14 cellular contexts compared by ENCODE assay signal in the genomic region with DNA sequence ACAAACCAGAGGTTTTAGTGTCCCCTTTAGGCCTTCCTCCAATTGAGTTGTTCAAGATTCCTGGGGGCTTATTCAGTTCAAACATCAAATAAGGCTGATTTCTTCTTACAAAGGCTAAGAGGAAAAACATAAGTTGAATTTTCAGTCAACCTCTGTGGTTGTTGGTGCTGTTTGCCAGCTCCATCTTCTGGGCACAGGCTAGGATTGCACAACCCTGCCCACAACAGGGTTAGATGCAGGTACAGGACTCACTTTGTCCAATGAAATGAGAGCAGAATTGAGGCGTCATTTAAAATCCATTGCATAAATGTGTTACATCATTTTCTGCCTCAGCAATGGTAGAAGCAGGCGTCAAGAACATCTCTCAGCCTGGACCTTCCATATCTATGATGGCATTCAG.
DNase-seq lines count a peak whose midpoint lies in the region; ATAC-seq, FAIRE-seq and TF ChIP-seq lines count a peak whose summit lies in the region.
"Had no signal": no experiment of that assay in that cellular context is flagged by ENCODE, and none has a peak within 500 bp of the region (broad histone marks: within the 10 kb centered on the region; RNA-seq: fewer than 3 reads in every experiment).

No MANE protein-coding gene starts in this region.

- no peak overlapping the region for H3K18ac ChIP-seq in mesendoderm (ENCODE audit: low read length)

- no peak overlapping the region for H3K9ac ChIP-seq in K562 (ENCODE audit: insufficient read depth in 1 of 2, low read depth in 2 of 2, low read length in 2 of 2)
- no peak overlapping the region for H3K9ac ChIP-seq in mesendoderm (ENCODE audit: low read length)

- H3K4me1 ChIP-seq in K562 (replicated peaks in 1 of 2; ENCODE audit: control insufficient read depth in 2 of 2, insufficient read depth in 2 of 2, low read length in 2 of 2) (no peaks in the 10 kb centered on the region), mesendoderm (ENCODE audit: control insufficient read depth, low read depth, low read length) (no peaks in the 10 kb centered on the region)
- H3K4me1 ChIP-seq: ascending aorta, spleen had no signal

- TF ChIP-seq POLR2A in K562 (conservative IDR thresholded peaks at IDR 0.05), result no peak

- POLR2A ChIA-PET in K562 (lab: Yijun Ruan, JAX), result no interaction called here
- POLR2A ChIA-PET in activated CD4-positive, alpha-beta memory T cell treated with anti-CD3 and anti-CD28 coated beads for 36 hours (lab: Charles Lee), result no interaction called here

- H3K36me3 Mint-ChIP-seq in CD14-positive monocyte, result no peaks in the 10 kb centered on the region
- H3K36me3 Mint-ChIP-seq in activated CD4-positive, alpha-beta memory T cell treated with anti-CD3 and anti-CD28 coated beads for 36 hours, result no peaks in the 10 kb centered on the region
- H3K36me3 Mint-ChIP-seq: natural killer cell had no signal

- H2BK15ac ChIP-seq in mesendoderm (replicated peaks; ENCODE audit: low read depth), result no peak overlapping the region

- TF ChIP-seq CTCF in K562 (IDR thresholded peaks at IDR 0.05 in 2 of 3, conservative IDR thresholded peaks at IDR 0.05 in 1 of 3; ENCODE audit: insufficient read depth in 2 of 3, low read depth in 1 of 3, low read length in 3 of 3) (no peak), CD14-positive monocyte (IDR thresholded peaks at IDR 0.05) (no peak)

- H3K4me2 ChIP-seq in K562 (ENCODE audit: insufficient read depth, low read length) (no peak overlapping the region), mesendoderm (ENCODE audit: low read length) (no peak overlapping the region)

- H3K4me3 Mint-ChIP-seq in CD14-positive monocyte, result no peak overlapping the region
- H3K4me3 Mint-ChIP-seq in activated CD4-positive, alpha-beta memory T cell treated with anti-CD3 and anti-CD28 coated beads for 36 hours, result no peak overlapping the region
- H3K4me3 Mint-ChIP-seq: natural killer cell had no signal

- 0 out of 4 replicates have a peak, but pooled peaks of 1 of the 2 experiments have one; percentile 4 for TF ChIP-seq RAD21 in K562 (CRISPR knock-in tag; conservative IDR thresholded peaks at IDR 0.05 in 1 of 2, IDR thresholded peaks at IDR 0.05 in 1 of 2)

- 4% methylated on average over 2 of the region's 2 CpGs for WGBS in K562 (ENCODE audit: insufficient coverage, low coverage, missing lambda C conversion rate)
- no CpG with 5 or more reads among the region's 2 CpGs for WGBS in mesendoderm (ENCODE audit: extremely low coverage, insufficient coverage, low lambda C conversion rate)

- peaks cover 0 to 4% (median 0%) of the 10 kb centered on the region in 7 donors for H3K9me3 Mint-ChIP-seq in CD14-positive monocyte
- H3K9me3 Mint-ChIP-seq in activated CD4-positive, alpha-beta memory T cell treated with anti-CD3 and anti-CD28 coated beads for 36 hours, result no peaks in the 10 kb centered on the region

- no peak overlapping the region for H2BK120ac ChIP-seq in mesendoderm (ENCODE audit: low read depth, low read length)

- H3K27ac Mint-ChIP-seq in CD14-positive monocyte, result no peak overlapping the region
- no peak overlapping the region for H3K27ac Mint-ChIP-seq in activated CD4-positive, alpha-beta memory T cell treated with anti-CD3 and anti-CD28 coated beads for 36 hours
- H3K27ac Mint-ChIP-seq: natural killer cell had no signal

- H3K4me3 ChIP-seq in K562 (no peak overlapping the region), mesendoderm (ENCODE audit: low read length) (no peak overlapping the region)
- H3K4me3 ChIP-seq: ascending aorta, spleen had no signal

- H2BK5ac ChIP-seq in mesendoderm (ENCODE audit: low read length), result no peak overlapping the region

- H3K79me2 ChIP-seq in K562 (ENCODE audit: control insufficient read depth, insufficient read depth, low read length) (no peaks in the 10 kb centered on the region), mesendoderm (ENCODE audit: control insufficient read depth, insufficient read depth, low read length) (no peaks in the 10 kb centered on the region)

- no peaks in the 10 kb centered on the region for H3K4me1 Mint-ChIP-seq in CD14-positive monocyte
- H3K4me1 Mint-ChIP-seq in activated CD4-positive, alpha-beta memory T cell treated with anti-CD3 and anti-CD28 coated beads for 36 hours (ENCODE audit: low read depth), result no peaks in the 10 kb centered on the region
- H3K4me1 Mint-ChIP-seq: natural killer cell had no signal

- DNase-seq in EL (peak; percentile 15), M059J (ENCODE audit: low read depth) (peak; percentile 17), K562 (ENCODE audit: extremely low read depth in 1 of 4, low spot score in 3 of 4) (no peak), mesendoderm (peak; percentile 44), CD14-positive monocyte (ENCODE audit: low spot score) (no peak), NCI-H1105 (lab: John Stamatoyannopoulos, UW) (no peak), NCI-H2196 (lab: John Stamatoyannopoulos, UW; ENCODE audit: unreplicated experiment) (no peak)
- DNase-seq in activated CD4-positive, alpha-beta memory T cell treated with anti-CD3 and anti-CD28 coated beads for 36 hours, result no peak
- DNase-seq: activated T-cell treated with anti-CD3 and anti-CD28 coated beads for 4 hours, KG1, natural killer cell, OCI-M1, spleen had no signal

- intact Hi-C loops in K562 (cut with micrococcal nuclease) (no loop called here), CD14-positive monocyte (cut with micrococcal nuclease) (no loop called here)
- intact Hi-C loops in activated CD4-positive, alpha-beta memory T cell treated with anti-CD3 and anti-CD28 coated beads for 36 hours (cut with micrococcal nuclease), result no loop called here

- CTCF ChIA-PET in K562 (lab: Yijun Ruan, JAX; ENCODE audit: low intra/inter-chr PET ratio), result no interaction called here
- CTCF ChIA-PET in activated CD4-positive, alpha-beta memory T cell treated with anti-CD3 and anti-CD28 coated beads for 36 hours (lab: Charles Lee), result no interaction called here

- H3K36me3 ChIP-seq in K562 (ENCODE audit: control insufficient read depth, insufficient read depth, low read length) (no peaks in the 10 kb centered on the region), mesendoderm (ENCODE audit: control insufficient read depth, insufficient read depth, low read length) (no peaks in the 10 kb centered on the region)
- H3K36me3 ChIP-seq: ascending aorta, spleen had no signal

- no peaks in the 10 kb centered on the region for H3K9me3 ChIP-seq in K562 (replicated peaks; ENCODE audit: control insufficient read depth, insufficient read depth, low read depth, low read length)
- H3K9me3 ChIP-seq: ascending aorta, spleen had no signal

- H2AK5ac ChIP-seq in mesendoderm (ENCODE audit: low read length), result no peak overlapping the region

- no peak for FAIRE-seq in K562 (lab: Jason Lieb, UNC)

- H2AFZ ChIP-seq in K562 (ENCODE audit: low read depth, low read length), result no peak overlapping the region

- H4K5ac ChIP-seq in mesendoderm (ENCODE audit: low read length), result no peak overlapping the region

- TF ChIP-seq EP300 in K562 (IDR thresholded peaks at IDR 0.05; ENCODE audit: low read length), result no peak

- H3K79me1 ChIP-seq in mesendoderm (ENCODE audit: low read length), result no peaks in the 10 kb centered on the region

- no peak overlapping the region for H3K56ac ChIP-seq in mesendoderm (ENCODE audit: low read length)

- no peak overlapping the region for H3K23ac ChIP-seq in mesendoderm (ENCODE audit: low read length)

- no peak for ATAC-seq in K562
- ATAC-seq: natural killer cell had no signal

- H3K9me1 ChIP-seq in K562 (ENCODE audit: control insufficient read depth, insufficient read depth, low read length), result no peaks in the 10 kb centered on the region

- no TSS peak for BruUV-seq in K562 (replicated peaks; lab: Mats Ljungman, UMichigan)

- in situ Hi-C loops in K562 (cut with MboI), result no loop called here

- H3K27me3 Mint-ChIP-seq in CD14-positive monocyte (ENCODE audit: low read depth in 3 of 3), result peaks cover 4 to 6% (median 4%) of the 10 kb centered on the region in 3 donors
- peaks cover 9% of the 10 kb centered on the region for H3K27me3 Mint-ChIP-seq in activated CD4-positive, alpha-beta memory T cell treated with anti-CD3 and anti-CD28 coated beads for 36 hours

- H4K20me1 ChIP-seq in K562 (replicated peaks; ENCODE audit: control insufficient read depth, insufficient read depth, low read length), result no peaks in the 10 kb centered on the region

- H3K4ac ChIP-seq in mesendoderm (ENCODE audit: low read depth, low read length), result no peak overlapping the region

- no peak overlapping the region for H4K8ac ChIP-seq in mesendoderm (ENCODE audit: low read depth, low read length)

- H3K27ac ChIP-seq in K562 (ENCODE audit: extremely low read depth, low read depth, low read length) (no peak overlapping the region), mesendoderm (ENCODE audit: low read depth, low read length) (no peak overlapping the region)
- H3K27ac ChIP-seq: ascending aorta, spleen had no signal

- H3K27me3 ChIP-seq in K562 (ENCODE audit: control insufficient read depth in 2 of 2, insufficient read depth in 2 of 2, low read length in 2 of 2) (no peaks in the 10 kb centered on the region; a peak in 1 of 5 replicates), mesendoderm (ENCODE audit: insufficient read depth, low read length, poor library complexity) (no peaks in the 10 kb centered on the region)
- H3K27me3 ChIP-seq: ascending aorta, spleen had no signal

TF ChIP-seq in K562, 482 proteins besides CTCF, POLR2A, EP300 and RAD21 (continues in another document):
- peak; percentile 34; the same call in 1 of the 2 replicates for TF ChIP-seq CEBPB (tag; IDR thresholded peaks at IDR 0.05)

Comparison
In these comparisons a context has a peak if more than half of its experiments do, and no peak if none do; other contexts are left out.
1. DNase-seq: peak in EL (single experiment), M059J (single experiment) and mesendoderm (single experiment); none in K562 (0 of 4), CD14-positive monocyte (single experiment), activated CD4-positive, alpha-beta memory T cell treated with anti-CD3 and anti-CD28 coated beads for 36 hours (single experiment), NCI-H1105 (single experiment) and NCI-H2196 (single experiment).